32 cellular contexts compared by ENCODE assay signal in genomic region chr22:36714110-36714509, GRCh38. TPM values are rescaled to one million over a fixed set of nuclear protein-coding genes. Genes with fewer than 3 reads are reported as not detected.
"Had no signal": no experiment of that assay in that cellular context is flagged by ENCODE, and none has a peak within 500 bp of the region (broad histone marks: within the 10 kb centered on the region; RNA-seq: fewer than 3 reads in every experiment).

No MANE protein-coding gene starts in this region.

- H3K36me3 ChIP-seq: neural progenitor cell, ovary, spleen, suprapubic skin, tibial artery, transverse colon, upper lobe of right lung, uterus had no signal

- H3K9ac ChIP-seq: neural progenitor cell, parathyroid adenoma had no signal

- H3K27ac ChIP-seq: neural progenitor cell, ovary, parathyroid adenoma, psoas muscle, skin epidermis, spleen, suprapubic skin, testis, tibial artery, transverse colon, upper lobe of right lung, uterus had no signal

- DNase-seq: natural killer cell; occipital lobe; ovary; posterior cingulate gyrus; psoas muscle; right cardiac atrium; spleen; stimulated activated CD4-positive, alpha-beta T cell treated with anti-CD3 and anti-CD28 coated beads, Interleukin-12 subunit alpha, Interleukin-12 subunit beta, amount 100 ng/mL, for 4 hours; stimulated activated CD4-positive, alpha-beta T cell treated with anti-CD3 and anti-CD28 coated beads, Interleukin-1b, Interleukin-23, amount 100 ng/mL, for 48 hours; stimulated activated CD4-positive, alpha-beta T cell treated with anti-CD3 and anti-CD28 coated beads, Interleukin-4, amount 100 ng/mL, for 1 hour; stimulated activated CD4-positive, alpha-beta T cell treated with anti-CD3 and anti-CD28 coated beads, Interleukin-4, amount 100 ng/mL, for 4 hours; stimulated activated CD8-positive, alpha-beta memory T cell treated with anti-CD3 and anti-CD28 coated beads, Interleukin-4, amount 100 ng/mL, for 48 hours; stimulated activated naive CD4-positive, alpha-beta T cell; stimulated activated naive CD8-positive, alpha-beta T cell treated with anti-CD3 and anti-CD28 coated beads, Interleukin-15, amount 100 ng/mL, for 72 hours; stimulated activated naive CD8-positive, alpha-beta T cell treated with anti-CD3 and anti-CD28 coated beads, Interleukin-15, Interleukin-2, amounts not matched to agents 100 U/mL and 50 U/mL, for 24 hours; substantia nigra; testis; tibial artery; transverse colon; upper lobe of right lung; uterus had no signal

- H3K4me1 ChIP-seq: neural progenitor cell, parathyroid adenoma, psoas muscle, spleen, suprapubic skin, testis, tibial artery, transverse colon, upper lobe of right lung, uterus had no signal

- H2AFZ ChIP-seq: neural progenitor cell, parathyroid adenoma had no signal

- H3K27me3 ChIP-seq: ovary, testis, uterus had no signal

- H3K79me2 ChIP-seq: parathyroid adenoma had no signal

- H3K4me2 ChIP-seq: neural progenitor cell, smooth muscle cell had no signal

- H3K9me3 ChIP-seq: ovary, psoas muscle, spleen, suprapubic skin, testis, tibial artery, transverse colon, upper lobe of right lung, uterus had no signal

- H3K4me3 ChIP-seq: neural progenitor cell, ovary, psoas muscle, skin epidermis, smooth muscle cell, spleen, suprapubic skin, testis, tibial artery, transverse colon, upper lobe of right lung, uterus had no signal

- ATAC-seq: natural killer cell; psoas muscle; right cardiac atrium; sciatic nerve; stimulated activated memory B cell treated with anti-CD40 and anti-IgM and Interleukin-4, amounts not matched to agents 10 μg/mL and 1 μg/mL and 100 μg/mL, for 72 hours; stimulated activated naive CD8-positive, alpha-beta T cell treated with anti-CD3 and anti-CD28 coated beads, Interleukin-15, amount 100 ng/mL, for 72 hours; stimulated activated naive CD8-positive, alpha-beta T cell treated with anti-CD3 and anti-CD28 coated beads, Interleukin-15, Interleukin-2, amounts not matched to agents 100 U/mL and 50 U/mL, for 24 hours; upper lobe of right lung had no signal

RNA-seq across cellular contexts. Expression of gene CACNG2, which starts 10.6 kb away (rescaled TPM):
- total RNA-seq: natural killer cell, osteoblast, ovary, progenitor cell of endocrine pancreas, psoas muscle, renal cortical epithelial cell, right cardiac atrium, sciatic nerve, smooth muscle cell, spleen, suprapubic skin, transverse colon, upper lobe of right lung, urinary bladder, uterus had no signal
- polyA plus RNA-seq: ovary, psoas muscle, right cardiac atrium, smooth muscle cell, spleen, urinary bladder had no signal
